In the genomic region with DNA sequence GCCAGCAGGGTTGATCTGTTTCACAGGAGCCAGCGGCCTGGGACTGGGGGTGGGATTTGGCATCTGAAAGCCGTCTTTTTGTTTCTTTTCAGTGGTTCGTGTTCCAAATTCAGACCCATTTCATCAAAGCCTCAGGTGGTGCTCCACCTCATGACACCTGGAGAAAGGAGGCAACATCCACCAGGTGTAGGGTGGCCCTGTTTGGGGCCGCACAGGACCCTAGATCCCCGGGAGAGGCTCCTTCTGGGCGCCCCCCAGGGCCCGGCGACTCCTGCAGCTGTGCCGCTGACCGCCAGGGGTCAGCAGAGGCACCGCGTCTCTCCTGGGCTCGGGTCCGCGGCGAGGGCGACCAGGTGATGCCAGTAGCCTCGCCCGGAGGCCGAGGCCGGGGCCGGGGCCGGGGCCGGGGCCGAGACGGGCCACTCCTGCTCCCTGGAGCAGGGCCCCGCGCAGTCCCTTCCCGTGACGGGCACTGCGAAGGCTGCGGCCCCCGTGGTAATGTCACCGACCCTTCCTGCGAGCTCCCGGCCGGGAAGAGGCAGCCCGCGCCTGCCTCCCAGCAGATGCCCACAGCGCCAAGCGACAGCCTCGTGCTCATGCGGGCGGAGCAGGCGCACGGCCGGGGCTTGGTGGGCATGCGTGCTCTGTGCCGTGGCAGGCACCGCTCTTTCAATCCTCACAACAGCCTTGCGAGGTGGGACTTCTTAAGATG, we compare ENCODE assay signal across 9 cellular contexts.
DNase-seq lines count a peak whose midpoint lies in the region; ATAC-seq and TF ChIP-seq lines count a peak whose summit lies in the region.
"Had no signal": no experiment of that assay in that cellular context is flagged by ENCODE, and none has a peak within 500 bp of the region (broad histone marks: within the 10 kb centered on the region; RNA-seq: fewer than 3 reads in every experiment).

No MANE protein-coding gene starts in this region.

- H4K20me1 ChIP-seq in H9 (ENCODE audit: control insufficient read depth, insufficient read depth, insufficient read length) (no peaks in the 10 kb centered on the region), PC-9 (ENCODE audit: insufficient read depth) (no peaks in the 10 kb centered on the region)

- H3K79me1 ChIP-seq in H9 (ENCODE audit: insufficient read depth, low read depth, low read length, poor library complexity, severe bottlenecking): no peaks in the 10 kb centered on the region

- H3F3A ChIP-seq in PC-9 (ENCODE audit: insufficient read depth, low read depth): no peaks in the 10 kb centered on the region

- H3K27ac Mint-ChIP-seq in H9: peak overlapping the region in 1 of 3 experiments; percentile 44; a peak in 2 of 7 replicates

- H3K36me3 ChIP-seq in PC-9 (ENCODE audit: low read depth) (no peaks in the 10 kb centered on the region), brain microvascular endothelial cell (replicated peaks) (no peaks in the 10 kb centered on the region)

- H3K4me2 ChIP-seq in H9 (ENCODE audit: insufficient read depth, insufficient read length, low read length): no peak overlapping the region
- no peak overlapping the region for H3K4me2 ChIP-seq in PC-9

- H3K9me3 ChIP-seq in H9 (ENCODE audit: control insufficient read depth, low read depth, low read length): no peaks in the 10 kb centered on the region
- no peaks in the 10 kb centered on the region for H3K9me3 ChIP-seq in PC-9 (ENCODE audit: insufficient read depth, low read depth)

- H3K4me1 ChIP-seq in H9 (ENCODE audit: insufficient read depth, low read length) (no peaks in the 10 kb centered on the region), PC-9 (replicated peaks; ENCODE audit: insufficient read depth) (no peaks in the 10 kb centered on the region)

- peaks cover 2% of the 10 kb centered on the region; the same call in 1 of the 2 replicates for H3K27me3 Mint-ChIP-seq in H9 (ENCODE audit: low read depth)

- H2AFZ ChIP-seq in H9 (ENCODE audit: low read length) (no peak overlapping the region), PC-9 (no peak overlapping the region)

- H2BK20ac ChIP-seq in H9 (ENCODE audit: low read depth, low read length, poor library complexity, severe bottlenecking): no peak overlapping the region

- no peaks in the 10 kb centered on the region for H3K79me2 ChIP-seq in H9 (ENCODE audit: insufficient read depth, low read length)
- no peaks in the 10 kb centered on the region for H3K79me2 ChIP-seq in PC-9 (ENCODE audit: low read depth)

- no peak overlapping the region for H2BK12ac ChIP-seq in H9 (ENCODE audit: insufficient read length, low read depth, low read length)

- H2BK15ac ChIP-seq in H9 (ENCODE audit: low read depth, low read length): no peak overlapping the region

- no peak overlapping the region for H3K56ac ChIP-seq in H9 (ENCODE audit: insufficient read length, low read depth, low read length)

- no peaks in the 10 kb centered on the region for H3K23me2 ChIP-seq in H9 (ENCODE audit: insufficient read length, low read depth, low read length, poor library complexity, severe bottlenecking)

- H3K4me3 ChIP-seq in PC-9 (no peak overlapping the region), brain microvascular endothelial cell (ENCODE audit: low read depth, low read length) (peak overlapping the region; percentile 32)
- H3K4me3 ChIP-seq: SK-N-MC had no signal

- intact Hi-C loops in PC-9 (cut with micrococcal nuclease; ENCODE audit: unreplicated experiment): no loop called here

- no peak overlapping the region for H2BK5ac ChIP-seq in H9 (ENCODE audit: insufficient read length, low read length)

- POLR2A ChIA-PET in PC-9 (lab: Charles Lee; ENCODE audit: unreplicated experiment): no interaction called here

- H3K27ac ChIP-seq in H9 (ENCODE audit: insufficient read length, low read depth, low read length): no peak overlapping the region
- no peak overlapping the region for H3K27ac ChIP-seq in PC-9
- no peak overlapping the region for H3K27ac ChIP-seq in brain microvascular endothelial cell
- H3K27ac ChIP-seq: SK-N-MC had no signal

- H3K18ac ChIP-seq in H9 (ENCODE audit: insufficient read length, low read depth, low read length): no peak overlapping the region

- peak; percentile 89 for DNase-seq in DMS 273 (lab: John Stamatoyannopoulos, UW; ENCODE audit: unreplicated experiment)
- peak; percentile 80 for DNase-seq in H9
- DNase-seq in PC-9: no peak
- no peak for DNase-seq in brain microvascular endothelial cell
- DNase-seq in kidney glomerular epithelial cell (lab: John Stamatoyannopoulos, UW): peak; percentile 17
- DNase-seq in stimulated activated CD4-positive, alpha-beta T cell treated with anti-CD3 and anti-CD28 coated beads, Interleukin-4, amount 100 ng/mL, for 48 hours (ENCODE audit: low read depth in 2 of 2): peak; percentile 9 to 39
- no peak for DNase-seq in NCI-H2196 (lab: John Stamatoyannopoulos, UW; ENCODE audit: unreplicated experiment)

- no peak overlapping the region for H3K23ac ChIP-seq in H9 (ENCODE audit: insufficient read length, low read depth, low read length)

- no peak overlapping the region for H4K8ac ChIP-seq in H9 (replicated peaks; ENCODE audit: insufficient read length, low read depth, low read length)

- no peak overlapping the region for H4K91ac ChIP-seq in H9 (ENCODE audit: insufficient read length, low read depth, low read length)

- H3K9me3 Mint-ChIP-seq in H9: no peaks in the 10 kb centered on the region; a peak in 1 of 5 replicates

- no peak overlapping the region for H3K14ac ChIP-seq in H9 (ENCODE audit: insufficient read depth, low read length)

- peaks cover 0 to 8% (median 7%) of the 10 kb centered on the region in 3 experiments; a peak in 5 of 7 replicates for H3K36me3 Mint-ChIP-seq in H9 (ENCODE audit: insufficient read depth in 1 of 3, low read depth in 3 of 3)

- peaks cover 11 to 19% of the 10 kb centered on the region in 2 experiments for H3K4me1 Mint-ChIP-seq in H9

- no CpG with 5 or more reads among the region's 51 CpGs for WGBS in H9 (ENCODE audit: extremely low coverage, insufficient read length, low lambda C conversion rate)

- CTCF ChIA-PET in PC-9 (lab: Charles Lee): no interaction called here

- H2AK5ac ChIP-seq in H9 (ENCODE audit: insufficient read length, low read length): no peak overlapping the region

- no peaks in the 10 kb centered on the region for H3K9me2 ChIP-seq in PC-9 (ENCODE audit: insufficient read depth)

- H3T11ph ChIP-seq in H9 (ENCODE audit: low read length): no peak overlapping the region

- H3K4me3 Mint-ChIP-seq in H9: no peak overlapping the region; a peak in 1 of 5 replicates

- in situ Hi-C loops in brain microvascular endothelial cell (cut with HindIII; ENCODE audit: low pct_ligation_motif_present, low sequenced_read_pairs): no loop called here

- TF ChIP-seq CTCF in H9 (conservative IDR thresholded peaks at IDR 0.05) (peak; percentile 99), PC-9 (conservative IDR thresholded peaks at IDR 0.05) (peak; percentile 76), brain microvascular endothelial cell (IDR thresholded peaks at IDR 0.05; ENCODE audit: low read depth, low read length, missing control alignments) (peak; percentile 83)

- no TSS peak for BruUV-seq in PC-9 (replicated peaks; lab: Mats Ljungman, UMichigan)

- H4K5ac ChIP-seq in H9 (ENCODE audit: insufficient read length, low read depth, low read length): no peak overlapping the region

- no peak overlapping the region for H2BK120ac ChIP-seq in H9 (ENCODE audit: low read depth, low read length, poor library complexity, severe bottlenecking)

- ATAC-seq in HG02588 (IDR thresholded peaks at IDR 0.05; ENCODE audit: unreplicated experiment): no peak

- no peak overlapping the region for H3K4ac ChIP-seq in H9 (ENCODE audit: low read depth, low read length)

- H3K9ac ChIP-seq in H9 (ENCODE audit: extremely low read depth, insufficient read length, low read length): no peak overlapping the region

- H3K27me3 ChIP-seq in H9 (ENCODE audit: insufficient read depth, low read length) (no peaks in the 10 kb centered on the region), PC-9 (ENCODE audit: insufficient read depth, low read depth) (peaks cover 50% of the 10 kb centered on the region), brain microvascular endothelial cell (replicated peaks) (no peaks in the 10 kb centered on the region)

Comparison
In these comparisons a context has a peak if more than half of its experiments do, and no peak if none do; other contexts are left out.
1. DNase-seq: peak in DMS 273 (single experiment), H9 (single experiment), kidney glomerular epithelial cell (single experiment) and stimulated activated CD4-positive, alpha-beta T cell treated with anti-CD3 and anti-CD28 coated beads, Interleukin-4, amount 100 ng/mL, for 48 hours (2 of 2); none in PC-9 (0 of 2), brain microvascular endothelial cell (single experiment) and NCI-H2196 (single experiment).
2. Peak in every context shown above with its lines, with median percentiles within 50 percentile points of each other: CTCF ChIP-seq.